Comparison of ENCODE assay signal across 25 cellular contexts in genomic region chrX:41588271-41588670, GRCh38.
"Had no signal": no experiment of that assay in that cellular context is flagged by ENCODE, and none has a peak within 500 bp of the region (broad histone marks: within the 10 kb centered on the region; RNA-seq: fewer than 3 reads in every experiment).

No MANE protein-coding gene starts in this region.

- DNase-seq: activated B cell treated with CpG ODN at 0.5 μM for 24 hours; activated CD4-positive, alpha-beta T cell treated with anti-CD3 and anti-CD28 coated beads, Interleukin-2, amount 50 U/mL, for 1 hour; activated CD8-positive, alpha-beta T cell treated with anti-CD3 and anti-CD28 coated beads for 36 hours; activated effector memory CD4-positive, alpha-beta T cell treated with Interleukin-2 at 50 U/mL for 16 hours; activated naive CD4-positive, alpha-beta T cell treated with Interleukin-2 at 50 U/mL for 16 hours; activated T-cell treated with anti-CD3 and anti-CD28 coated beads for 4 hours; caudate nucleus; left lung; lower lobe of right lung; mesenchymal stem cell; natural killer cell; occipital lobe; psoas muscle; sigmoid colon; stimulated activated CD4-positive, alpha-beta T cell treated with anti-CD3 and anti-CD28 coated beads, Interleukin-15, amount 100 ng/mL, for 24 hours; stimulated activated CD4-positive, alpha-beta T cell treated with anti-CD3 and anti-CD28 coated beads, Interleukin-2, amount 100 ng/mL, for 24 hours; stimulated activated naive CD4-positive, alpha-beta T cell; T-cell; trophoblast cell; uterus had no signal

- H3K4me1 ChIP-seq: left lung, lower lobe of right lung, neural progenitor cell, parathyroid adenoma, psoas muscle, sigmoid colon, uterus had no signal

- H3K27ac ChIP-seq: esophagus muscularis mucosa, left lung, lower lobe of right lung, neural progenitor cell, parathyroid adenoma, psoas muscle, sigmoid colon, uterus had no signal

- H3K36me3 ChIP-seq: esophagus muscularis mucosa, left lung, lower lobe of right lung, neural progenitor cell, sigmoid colon, uterus had no signal

- H3K9ac ChIP-seq: neural progenitor cell, parathyroid adenoma had no signal

- H3K4me2 ChIP-seq: neural progenitor cell had no signal

- H3K27me3 ChIP-seq: neural progenitor cell, sigmoid colon, uterus had no signal

- FAIRE-seq: frontal cortex, islet of Langerhans had no signal

- H2AFZ ChIP-seq: neural progenitor cell, parathyroid adenoma had no signal

- H3K4me3 ChIP-seq: esophagus muscularis mucosa, left lung, lower lobe of right lung, neural progenitor cell, psoas muscle, sigmoid colon, uterus had no signal

- H3K79me2 ChIP-seq: parathyroid adenoma had no signal

- ATAC-seq: activated CD8-positive, alpha-beta T cell treated with anti-CD3 and anti-CD28 coated beads for 36 hours; left lung; lower lobe of right lung; natural killer cell; psoas muscle; T-cell had no signal

- H3K9me3 ChIP-seq: esophagus muscularis mucosa, left lung, lower lobe of right lung, psoas muscle, sigmoid colon, uterus had no signal
